ENCODE assay signal across 8 cellular contexts in the genomic region with DNA sequence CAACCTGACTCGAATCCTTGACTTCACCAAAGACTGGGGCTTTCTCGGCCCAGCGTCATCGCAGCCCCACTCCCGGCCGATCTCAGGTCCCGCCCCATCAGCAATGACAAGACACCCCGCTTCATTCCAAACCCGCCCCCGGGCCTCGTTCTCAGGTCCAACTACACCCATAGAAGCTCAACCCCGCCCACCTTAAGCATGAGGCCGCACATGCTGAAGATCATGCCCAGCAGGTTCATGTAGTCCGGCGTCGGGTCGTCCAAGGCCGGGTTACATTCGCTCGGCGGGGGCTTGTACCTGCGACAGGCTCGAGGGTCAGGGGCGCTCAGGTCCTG. TPM values are rescaled to one million over a fixed set of nuclear protein-coding genes. Genes with fewer than 3 reads are reported as not detected.
DNase-seq lines count a peak whose midpoint lies in the region; ATAC-seq and TF ChIP-seq lines count a peak whose summit lies in the region.

No MANE protein-coding gene starts in this region.

- H3K4me3 ChIP-seq in AG09309 (ENCODE audit: control insufficient read depth, low read depth, low read length), result peak overlapping the region; percentile 72
- H3K4me3 ChIP-seq in cardiac fibroblast (replicated peaks in 1 of 2; ENCODE audit: low read depth in 2 of 2, low read length in 2 of 2), result peak overlapping the region; percentile 96 to 98

- TF ChIP-seq CTCF in AG09309 (IDR thresholded peaks at IDR 0.05; ENCODE audit: control insufficient read depth, insufficient read depth, low read depth, low read length, missing control alignments), result no peak
- TF ChIP-seq CTCF in WTC11 (IDR thresholded peaks at IDR 0.05), result no peak
- no peak for TF ChIP-seq CTCF in cardiac fibroblast (IDR thresholded peaks at IDR 0.05; ENCODE audit: low read depth, low read length)

- peak overlapping the region; percentile 96 for H3K27ac Mint-ChIP-seq in WTC11

- peaks cover 33% of the 10 kb centered on the region for H3K4me1 Mint-ChIP-seq in WTC11

- no peaks in the 10 kb centered on the region for H3K27me3 Mint-ChIP-seq in WTC11 (ENCODE audit: low read depth)

- peaks cover 12% of the 10 kb centered on the region for H3K36me3 Mint-ChIP-seq in WTC11

- no peak for DNase-seq in AG09309 (ENCODE audit: low read depth)
- DNase-seq in WTC11 (ENCODE audit: low spot score), result no peak
- peak; percentile 57 to 64 for DNase-seq in cardiac fibroblast (ENCODE audit: low read depth in 2 of 2)
- DNase-seq in kidney tubule cell (ENCODE audit: low spot score), result peak; percentile 57
- peak; percentile 78 for DNase-seq in stimulated activated CD4-positive, alpha-beta T cell treated with anti-CD3 and anti-CD28 coated beads, Interleukin-15, amount 100 ng/mL, for 24 hours

- CTCF ChIA-PET in WTC11 (lab: Charles Lee), result interaction anchor here (1.0 to 1.8 kb wide), 4 partner anchors 12 to 216 kb away, joined by 3 to 6 read pairs (median 3); no protein-coding TSS in a partner anchor

- POLR2A ChIA-PET in WTC11 (lab: Charles Lee), result interaction anchor here (1.4 kb wide), 1 partner anchor 184 kb away, joined by 3 read pairs; a partner anchor contains a TSS

- ATAC-seq in HG03432 (IDR thresholded peaks at IDR 0.05; ENCODE audit: unreplicated experiment) (peak; percentile 18), WTC11 (no peak), HG02884 (IDR thresholded peaks at IDR 0.05; ENCODE audit: unreplicated experiment) (no peak), HG02623 (IDR thresholded peaks at IDR 0.05; ENCODE audit: unreplicated experiment) (no peak)

- no peaks in the 10 kb centered on the region for H3K9me3 Mint-ChIP-seq in WTC11

- peak overlapping the region; percentile 98 for H3K4me3 Mint-ChIP-seq in WTC11

TF ChIP-seq in WTC11, 78 proteins besides CTCF, POLR2A, EP300 and RAD21 (continues in another document):
- no peak for TF ChIP-seq NR2C2 (CRISPR knock-in tag; IDR thresholded peaks at IDR 0.05)
- no peak for TF ChIP-seq PRRX2 (CRISPR knock-in tag; IDR thresholded peaks at IDR 0.05)
- no peak for TF ChIP-seq RORB (CRISPR knock-in tag; IDR thresholded peaks at IDR 0.05)
- TF ChIP-seq ZNF219 (CRISPR knock-in tag; IDR thresholded peaks at IDR 0.05; ENCODE audit: borderline replicate concordance), result no peak
- TF ChIP-seq, protein P1, sequence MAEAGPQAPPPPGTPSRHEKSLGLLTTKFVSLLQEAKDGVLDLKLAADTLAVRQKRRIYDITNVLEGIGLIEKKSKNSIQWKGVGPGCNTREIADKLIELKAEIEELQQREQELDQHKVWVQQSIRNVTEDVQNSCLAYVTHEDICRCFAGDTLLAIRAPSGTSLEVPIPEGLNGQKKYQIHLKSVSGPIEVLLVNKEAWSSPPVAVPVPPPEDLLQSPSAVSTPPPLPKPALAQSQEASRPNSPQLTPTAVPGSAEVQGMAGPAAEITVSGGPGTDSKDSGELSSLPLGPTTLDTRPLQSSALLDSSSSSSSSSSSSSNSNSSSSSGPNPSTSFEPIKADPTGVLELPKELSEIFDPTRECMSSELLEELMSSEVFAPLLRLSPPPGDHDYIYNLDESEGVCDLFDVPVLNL (CRISPR knock-in tag; IDR thresholded peaks at IDR 0.05; ENCODE audit: borderline replicate concordance, low read depth), result no peak
- TF ChIP-seq, protein P2, sequence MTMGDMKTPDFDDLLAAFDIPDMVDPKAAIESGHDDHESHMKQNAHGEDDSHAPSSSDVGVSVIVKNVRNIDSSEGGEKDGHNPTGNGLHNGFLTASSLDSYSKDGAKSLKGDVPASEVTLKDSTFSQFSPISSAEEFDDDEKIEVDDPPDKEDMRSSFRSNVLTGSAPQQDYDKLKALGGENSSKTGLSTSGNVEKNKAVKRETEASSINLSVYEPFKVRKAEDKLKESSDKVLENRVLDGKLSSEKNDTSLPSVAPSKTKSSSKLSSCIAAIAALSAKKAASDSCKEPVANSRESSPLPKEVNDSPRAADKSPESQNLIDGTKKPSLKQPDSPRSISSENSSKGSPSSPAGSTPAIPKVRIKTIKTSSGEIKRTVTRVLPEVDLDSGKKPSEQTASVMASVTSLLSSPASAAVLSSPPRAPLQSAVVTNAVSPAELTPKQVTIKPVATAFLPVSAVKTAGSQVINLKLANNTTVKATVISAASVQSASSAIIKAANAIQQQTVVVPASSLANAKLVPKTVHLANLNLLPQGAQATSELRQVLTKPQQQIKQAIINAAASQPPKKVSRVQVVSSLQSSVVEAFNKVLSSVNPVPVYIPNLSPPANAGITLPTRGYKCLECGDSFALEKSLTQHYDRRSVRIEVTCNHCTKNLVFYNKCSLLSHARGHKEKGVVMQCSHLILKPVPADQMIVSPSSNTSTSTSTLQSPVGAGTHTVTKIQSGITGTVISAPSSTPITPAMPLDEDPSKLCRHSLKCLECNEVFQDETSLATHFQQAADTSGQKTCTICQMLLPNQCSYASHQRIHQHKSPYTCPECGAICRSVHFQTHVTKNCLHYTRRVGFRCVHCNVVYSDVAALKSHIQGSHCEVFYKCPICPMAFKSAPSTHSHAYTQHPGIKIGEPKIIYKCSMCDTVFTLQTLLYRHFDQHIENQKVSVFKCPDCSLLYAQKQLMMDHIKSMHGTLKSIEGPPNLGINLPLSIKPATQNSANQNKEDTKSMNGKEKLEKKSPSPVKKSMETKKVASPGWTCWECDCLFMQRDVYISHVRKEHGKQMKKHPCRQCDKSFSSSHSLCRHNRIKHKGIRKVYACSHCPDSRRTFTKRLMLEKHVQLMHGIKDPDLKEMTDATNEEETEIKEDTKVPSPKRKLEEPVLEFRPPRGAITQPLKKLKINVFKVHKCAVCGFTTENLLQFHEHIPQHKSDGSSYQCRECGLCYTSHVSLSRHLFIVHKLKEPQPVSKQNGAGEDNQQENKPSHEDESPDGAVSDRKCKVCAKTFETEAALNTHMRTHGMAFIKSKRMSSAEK (CRISPR knock-in tag; IDR thresholded peaks at IDR 0.05; ENCODE audit: borderline replicate concordance), result no peak
- TF ChIP-seq TCF7 (CRISPR knock-in tag; IDR thresholded peaks at IDR 0.05; ENCODE audit: low read depth), result no peak
- TF ChIP-seq, protein P3, sequence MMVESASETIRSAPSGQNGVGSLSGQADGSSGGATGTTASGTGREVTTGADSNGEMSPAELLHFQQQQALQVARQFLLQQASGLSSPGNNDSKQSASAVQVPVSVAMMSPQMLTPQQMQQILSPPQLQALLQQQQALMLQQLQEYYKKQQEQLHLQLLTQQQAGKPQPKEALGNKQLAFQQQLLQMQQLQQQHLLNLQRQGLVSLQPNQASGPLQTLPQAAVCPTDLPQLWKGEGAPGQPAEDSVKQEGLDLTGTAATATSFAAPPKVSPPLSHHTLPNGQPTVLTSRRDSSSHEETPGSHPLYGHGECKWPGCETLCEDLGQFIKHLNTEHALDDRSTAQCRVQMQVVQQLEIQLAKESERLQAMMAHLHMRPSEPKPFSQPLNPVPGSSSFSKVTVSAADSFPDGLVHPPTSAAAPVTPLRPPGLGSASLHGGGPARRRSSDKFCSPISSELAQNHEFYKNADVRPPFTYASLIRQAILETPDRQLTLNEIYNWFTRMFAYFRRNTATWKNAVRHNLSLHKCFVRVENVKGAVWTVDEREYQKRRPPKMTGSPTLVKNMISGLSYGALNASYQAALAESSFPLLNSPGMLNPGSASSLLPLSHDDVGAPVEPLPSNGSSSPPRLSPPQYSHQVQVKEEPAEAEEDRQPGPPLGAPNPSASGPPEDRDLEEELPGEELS (CRISPR knock-in tag; IDR thresholded peaks at IDR 0.05), result no peak
- no peak for TF ChIP-seq NFATC4 (CRISPR knock-in tag; IDR thresholded peaks at IDR 0.05)
- TF ChIP-seq, protein P4, sequence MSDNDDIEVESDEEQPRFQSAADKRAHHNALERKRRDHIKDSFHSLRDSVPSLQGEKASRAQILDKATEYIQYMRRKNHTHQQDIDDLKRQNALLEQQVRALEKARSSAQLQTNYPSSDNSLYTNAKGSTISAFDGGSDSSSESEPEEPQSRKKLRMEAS (CRISPR knock-in tag; IDR thresholded peaks at IDR 0.05), result no peak
- TF ChIP-seq, protein P5, sequence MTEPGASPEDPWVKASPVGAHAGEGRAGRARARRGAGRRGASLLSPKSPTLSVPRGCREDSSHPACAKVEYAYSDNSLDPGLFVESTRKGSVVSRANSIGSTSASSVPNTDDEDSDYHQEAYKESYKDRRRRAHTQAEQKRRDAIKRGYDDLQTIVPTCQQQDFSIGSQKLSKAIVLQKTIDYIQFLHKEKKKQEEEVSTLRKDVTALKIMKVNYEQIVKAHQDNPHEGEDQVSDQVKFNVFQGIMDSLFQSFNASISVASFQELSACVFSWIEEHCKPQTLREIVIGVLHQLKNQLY (CRISPR knock-in tag; IDR thresholded peaks at IDR 0.05), result 0 out of 2 replicates have a peak, but pooled peaks have one; percentile 40
- no peak for TF ChIP-seq ESRRA (CRISPR knock-in tag; IDR thresholded peaks at IDR 0.05; ENCODE audit: borderline replicate concordance)
- TF ChIP-seq ZNF423 (CRISPR knock-in tag; IDR thresholded peaks at IDR 0.05), result no peak
- TF ChIP-seq, protein P6, sequence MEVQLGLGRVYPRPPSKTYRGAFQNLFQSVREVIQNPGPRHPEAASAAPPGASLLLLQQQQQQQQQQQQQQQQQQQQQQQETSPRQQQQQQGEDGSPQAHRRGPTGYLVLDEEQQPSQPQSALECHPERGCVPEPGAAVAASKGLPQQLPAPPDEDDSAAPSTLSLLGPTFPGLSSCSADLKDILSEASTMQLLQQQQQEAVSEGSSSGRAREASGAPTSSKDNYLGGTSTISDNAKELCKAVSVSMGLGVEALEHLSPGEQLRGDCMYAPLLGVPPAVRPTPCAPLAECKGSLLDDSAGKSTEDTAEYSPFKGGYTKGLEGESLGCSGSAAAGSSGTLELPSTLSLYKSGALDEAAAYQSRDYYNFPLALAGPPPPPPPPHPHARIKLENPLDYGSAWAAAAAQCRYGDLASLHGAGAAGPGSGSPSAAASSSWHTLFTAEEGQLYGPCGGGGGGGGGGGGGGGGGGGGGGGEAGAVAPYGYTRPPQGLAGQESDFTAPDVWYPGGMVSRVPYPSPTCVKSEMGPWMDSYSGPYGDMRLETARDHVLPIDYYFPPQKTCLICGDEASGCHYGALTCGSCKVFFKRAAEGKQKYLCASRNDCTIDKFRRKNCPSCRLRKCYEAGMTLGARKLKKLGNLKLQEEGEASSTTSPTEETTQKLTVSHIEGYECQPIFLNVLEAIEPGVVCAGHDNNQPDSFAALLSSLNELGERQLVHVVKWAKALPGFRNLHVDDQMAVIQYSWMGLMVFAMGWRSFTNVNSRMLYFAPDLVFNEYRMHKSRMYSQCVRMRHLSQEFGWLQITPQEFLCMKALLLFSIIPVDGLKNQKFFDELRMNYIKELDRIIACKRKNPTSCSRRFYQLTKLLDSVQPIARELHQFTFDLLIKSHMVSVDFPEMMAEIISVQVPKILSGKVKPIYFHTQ (CRISPR knock-in tag; IDR thresholded peaks at IDR 0.05), result no peak

RNA-seq across cellular contexts. Expression of a gene that starts 2.3 kb away (rescaled TPM):
- total RNA-seq in WTC11 (2021), result 21.8 to 26.3 TPM (median 23.7 TPM) in 3 replicates

RNA-seq across cellular contexts. Expression of a gene that starts 2.4 kb away (rescaled TPM):
- 69.2 to 73.4 TPM (median 72.0 TPM) in 3 replicates for total RNA-seq in WTC11 (2021)

RNA-seq across cellular contexts. Expression of a gene that starts 12.8 kb away (rescaled TPM):
- total RNA-seq in WTC11 (2021), result 93.3 to 115 TPM (median 104 TPM) in 3 replicates

RNA-seq across cellular contexts. Expression of a gene that starts 18.9 kb away (rescaled TPM):
- not detected in 3 replicates for total RNA-seq in WTC11 (2021)

RNA-seq across cellular contexts. Expression of a gene that starts 27.5 kb away (rescaled TPM):
- 13.7 to 16.0 TPM (median 15.2 TPM) in 3 replicates for total RNA-seq in WTC11 (2021)

Comparison
In these comparisons a context has a peak if more than half of its experiments do, and no peak if none do; other contexts are left out.
1. DNase-seq: peak in cardiac fibroblast (2 of 2), kidney tubule cell (single experiment) and stimulated activated CD4-positive, alpha-beta T cell treated with anti-CD3 and anti-CD28 coated beads, Interleukin-15, amount 100 ng/mL, for 24 hours (single experiment); none in AG09309 (single experiment) and WTC11 (single experiment).